8 cellular contexts compared by ENCODE assay signal in the genomic region with DNA sequence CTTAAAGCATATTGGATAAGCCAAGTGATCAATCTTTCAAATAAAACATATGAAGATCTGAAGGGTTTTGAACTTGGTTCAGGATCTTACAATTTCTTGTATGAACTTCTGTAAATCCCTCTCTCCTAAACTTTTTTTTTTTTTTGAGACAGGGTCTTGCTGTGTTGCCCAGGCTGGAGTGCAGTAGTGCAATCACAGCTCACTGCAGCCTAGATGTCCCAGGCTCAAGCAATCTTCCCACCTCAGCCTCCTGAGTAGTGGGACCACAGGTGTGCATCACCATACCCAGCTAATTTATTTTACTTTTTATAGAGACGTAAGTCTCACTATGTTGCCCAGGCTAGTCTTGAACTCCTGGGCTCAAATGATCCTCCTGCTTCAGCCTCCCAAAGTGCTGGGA. TPM values are rescaled to one million over a fixed set of nuclear protein-coding genes. Genes with fewer than 3 reads are reported as not detected.
DNase-seq lines count a peak whose midpoint lies in the region; ATAC-seq, FAIRE-seq and TF ChIP-seq lines count a peak whose summit lies in the region.
"Not testable (repeated sequence)": the region's sequence is repeated elsewhere in the genome, so short reads cannot be mapped to it uniquely, and the experiment has no call there.

No MANE protein-coding gene starts in this region.

- DNase-seq in ascending aorta (ENCODE audit: low spot score in 2 of 2); coronary artery (ENCODE audit: low spot score); HepG2 (ENCODE audit: low spot score); gastrocnemius medialis; suprapubic skin (ENCODE audit: low spot score in 2 of 2); tibial nerve (ENCODE audit: low spot score in 2 of 2); aorta: not testable (repeated sequence)

- not testable (repeated sequence) for H3K79me2 ChIP-seq in HepG2 (ENCODE audit: insufficient read depth, low read length)

- H3K4me1 ChIP-seq in ascending aorta, result peaks cover 0 to 39% of the 10 kb centered on the region in 2 donors
- peaks cover 14 to 41% (median 18%) of the 10 kb centered on the region in 3 donors for H3K4me1 ChIP-seq in gastroesophageal sphincter
- not testable (repeated sequence) for H3K4me1 ChIP-seq in HepG2 (ENCODE audit: insufficient read depth, low read length); suprapubic skin; aorta (ENCODE audit: control insufficient read depth in 1 of 2, insufficient read depth in 2 of 2, low read length in 2 of 2)
- peaks cover 25 to 42% of the 10 kb centered on the region in 2 donors for H3K4me1 ChIP-seq in gastrocnemius medialis
- peaks cover 0 to 27% (median 10%) of the 10 kb centered on the region in 4 donors for H3K4me1 ChIP-seq in tibial nerve

- in situ Hi-C loops in HepG2 (cut with HindIII; ENCODE audit: extremely low pct_ligation_motif_present, low pct_unique_long_range_greater_than_20kb); gastrocnemius medialis (cut with MboI; ENCODE audit: low sequenced_read_pairs in 4 of 4): not testable (repeated sequence)

- POLR2A ChIA-PET in HepG2 (lab: Yijun Ruan, JAX), result not testable (repeated sequence)

- not testable (repeated sequence) for TF ChIP-seq POLR2A in gastroesophageal sphincter (IDR thresholded peaks at IDR 0.05); HepG2 (IDR thresholded peaks at IDR 0.05; ENCODE audit: insufficient read depth in 1 of 2, low read depth in 2 of 2, low read length in 2 of 2); gastrocnemius medialis (IDR thresholded peaks at IDR 0.05); suprapubic skin (IDR thresholded peaks at IDR 0.05); tibial nerve (IDR thresholded peaks at IDR 0.05)

- not testable (repeated sequence) for FAIRE-seq in HepG2 (lab: Jason Lieb, UNC)

- H3K9ac ChIP-seq in HepG2 (ENCODE audit: insufficient read depth, low read depth, low read length), result not testable (repeated sequence)

- H3K9me3 ChIP-seq in ascending aorta; HepG2 (ENCODE audit: low read length); gastrocnemius medialis; suprapubic skin; aorta (ENCODE audit: control insufficient read depth, low read length): not testable (repeated sequence)
- H3K9me3 ChIP-seq in gastroesophageal sphincter (peaks cover 0 to 12% (median 0%) of the 10 kb centered on the region in 3 donors), tibial nerve (peaks cover 0 to 24% (median 2%) of the 10 kb centered on the region in 4 donors)

- H3K36me3 ChIP-seq in ascending aorta (peaks cover 3 to 12% of the 10 kb centered on the region in 2 donors), gastroesophageal sphincter (peaks cover 0 to 28% of the 10 kb centered on the region in 2 donors), HepG2 (replicated peaks in 1 of 2; ENCODE audit: control insufficient read depth in 1 of 2, insufficient read depth in 2 of 2, low read length in 2 of 2) (peaks cover 20 to 47% of the 10 kb centered on the region in 2 experiments), gastrocnemius medialis (peaks cover 0 to 12% of the 10 kb centered on the region in 2 donors), suprapubic skin (peaks cover 23% of the 10 kb centered on the region), tibial nerve (peaks cover under 1 to 39% (median 1%) of the 10 kb centered on the region in 3 donors)
- H3K36me3 ChIP-seq in aorta (ENCODE audit: control insufficient read depth in 1 of 2, insufficient read depth in 2 of 2, low read length in 1 of 2), result not testable (repeated sequence)

- not testable (repeated sequence) for H3K27me3 ChIP-seq in ascending aorta; gastroesophageal sphincter; HepG2 (ENCODE audit: control insufficient read depth in 1 of 2, insufficient read depth in 2 of 2, low read length in 2 of 2); gastrocnemius medialis; suprapubic skin; tibial nerve; aorta (ENCODE audit: control insufficient read depth in 1 of 2, insufficient read depth in 2 of 2, low read length in 1 of 2)

- H3K4me2 ChIP-seq in HepG2 (ENCODE audit: low read depth, low read length), result not testable (repeated sequence)

- not testable (repeated sequence) for H2AFZ ChIP-seq in HepG2 (ENCODE audit: low read length)

- intact Hi-C loops in ascending aorta (cut with DNase I), result loop anchor here (5.0 kb wide), 2 partner anchors 51 to 126 kb away; no protein-coding TSS in a partner anchor
- intact Hi-C loops in HepG2 (cut with micrococcal nuclease; ENCODE audit: unreplicated experiment); gastrocnemius medialis (cut with DNase I; ENCODE audit: low total_unique reads): not testable (repeated sequence)
- intact Hi-C loops in aorta (cut with DNase I), result loop anchor here in 1 of 2 donors (5.0 kb wide), 1 partner anchor 36 kb away; no protein-coding TSS in a partner anchor

- TF ChIP-seq CTCF in ascending aorta (IDR thresholded peaks at IDR 0.05); coronary artery (IDR thresholded peaks at IDR 0.05); gastroesophageal sphincter (IDR thresholded peaks at IDR 0.05); HepG2 (CRISPR knock-in tag; IDR thresholded peaks at IDR 0.05); gastrocnemius medialis (IDR thresholded peaks at IDR 0.05 in 4 of 5, conservative IDR thresholded peaks at IDR 0.05 in 1 of 5); suprapubic skin (IDR thresholded peaks at IDR 0.05); tibial nerve (IDR thresholded peaks at IDR 0.05): not testable (repeated sequence)

- TF ChIP-seq EP300 in gastroesophageal sphincter (IDR thresholded peaks at IDR 0.05); HepG2 (IDR thresholded peaks at IDR 0.05; ENCODE audit: low read depth in 2 of 2, low read length in 2 of 2); HepG2 (CRISPR knock-in tag; IDR thresholded peaks at IDR 0.05; ENCODE audit: borderline replicate concordance); suprapubic skin (IDR thresholded peaks at IDR 0.05); tibial nerve (IDR thresholded peaks at IDR 0.05): not testable (repeated sequence)

- H4K20me1 ChIP-seq in HepG2 (ENCODE audit: insufficient read depth, low read length), result not testable (repeated sequence)

- not testable (repeated sequence) for ATAC-seq in gastroesophageal sphincter; HepG2; gastrocnemius medialis; aorta (ENCODE audit: low FRiP score)

- CTCF ChIA-PET in HepG2 (lab: Yijun Ruan, JAX; ENCODE audit: low intra/inter-chr PET ratio, low total read pairs), result not testable (repeated sequence)

- WGBS in gastroesophageal sphincter (ENCODE audit: low coverage in 1 of 2), 2 donors, result 93 to 100% methylated on average over 1 of the region's 1 CpG
- 100% methylated on average over 1 of the region's 1 CpG for WGBS in HepG2 (ENCODE audit: low lambda C conversion rate)
- 95% methylated on average over 1 of the region's 1 CpG for WGBS in suprapubic skin
- 96 to 100% methylated on average over 1 of the region's 1 CpG for WGBS in tibial nerve, 2 donors
- 97 to 100% methylated on average over 1 of the region's 1 CpG for WGBS in aorta, 2 donors

- not testable (repeated sequence) for TF ChIP-seq RAD21 in HepG2 (CRISPR knock-in tag; IDR thresholded peaks at IDR 0.05)

- not testable (repeated sequence) for BruUV-seq in HepG2 (replicated peaks; lab: Mats Ljungman, UMichigan)

- H3K27ac ChIP-seq in ascending aorta (peak overlapping the region; percentile 85 to 88), coronary artery (peak overlapping the region; percentile 76 to 88), gastroesophageal sphincter (peak overlapping the region; percentile 68 to 83 (median 76)), gastrocnemius medialis (peak overlapping the region in 3 of 4 donors; percentile 42 to 63 (median 62)), suprapubic skin (peak overlapping the region; percentile 25), tibial nerve (peak overlapping the region; percentile 39 to 85 (median 77)), aorta (ENCODE audit: low read depth in 1 of 2, low read length in 2 of 2) (peak overlapping the region; percentile 57 to 77)
- not testable (repeated sequence) for H3K27ac ChIP-seq in HepG2 (ENCODE audit: extremely low read length, insufficient read depth, low read length)

- not testable (repeated sequence) for H3K4me3 ChIP-seq in ascending aorta; coronary artery; gastroesophageal sphincter; HepG2 (replicated peaks in 1 of 3; ENCODE audit: insufficient read depth in 1 of 3, low read depth in 2 of 3, low read length in 3 of 3); gastrocnemius medialis; suprapubic skin; tibial nerve; aorta (ENCODE audit: low read length in 2 of 2)

RNA-seq across cellular contexts. Expression of a gene that starts 46.5 kb away (rescaled TPM):
- 5.7 TPM for total RNA-seq in ascending aorta
- 10 to 100 TPM; 12.8 to 16.2 (median 14.6) TPM for total RNA-seq in gastroesophageal sphincter
- 66.9 and 95.1 TPM in 2 replicates for total RNA-seq in HepG2 (2016; rRNA removed; fragmentation: Illumina TruSeq; extraction: Trizol)
- 7.5 and 9.0 TPM in 2 replicates for total RNA-seq in HepG2 (2016; cell fraction: cytosol; rRNA removed; fragmentation: Illumina TruSeq; extraction: Trizol; ENCODE audit: low read depth)
- total RNA-seq in HepG2 (2016; cell fraction: insoluble cytoplasmic fraction; rRNA removed; fragmentation: Illumina TruSeq; extraction: Trizol), result 68.6 and 90.2 TPM in 2 replicates
- total RNA-seq in HepG2 (2016; cell fraction: membrane; rRNA removed; fragmentation: Illumina TruSeq; extraction: Trizol), result 13.8 and 18.1 TPM in 2 replicates
- total RNA-seq in HepG2 (2016; cell fraction: nucleus; rRNA removed; fragmentation: Illumina TruSeq; extraction: Trizol), result 67.2 and 79.2 TPM in 2 replicates
- 5.7 and 7.3 TPM in 2 replicates for polyA plus RNA-seq in HepG2 (2011; rRNA removed)
- polyA plus RNA-seq in HepG2 (2011; cell fraction: cytosol; rRNA removed), result 1.7 and 2.7 TPM in 2 replicates
- 2.5 and 5.8 TPM in 2 replicates for polyA plus RNA-seq in HepG2 (2011; cell fraction: nucleus; rRNA removed)
- 34.6 and 44.9 TPM in 2 replicates for polyA plus RNA-seq in HepG2 (2012)
- polyA plus RNA-seq in HepG2 (2016; cell fraction: cytosol; fragmentation: Illumina TruSeq; extraction: Trizol; ENCODE audit: low read depth), result 1.00 and 1.2 TPM in 2 replicates
- 69.7 and 73.1 TPM in 2 replicates for polyA plus RNA-seq in HepG2 (2016; cell fraction: insoluble cytoplasmic fraction; fragmentation: Illumina TruSeq; extraction: Trizol; ENCODE audit: low read depth)
- 3.0 and 3.7 TPM in 2 replicates for polyA plus RNA-seq in HepG2 (2016; cell fraction: membrane; fragmentation: Illumina TruSeq; extraction: Trizol; ENCODE audit: low read depth)
- polyA plus RNA-seq in HepG2 (2016; cell fraction: nucleus; fragmentation: Illumina TruSeq; extraction: Trizol; ENCODE audit: insufficient read depth, low read depth), result 61.2 and 66.0 TPM in 2 replicates
- polyA minus RNA-seq in HepG2 (2011; rRNA and poly(A)+ RNA removed; ENCODE audit: low replicate concordance), result 0.32 and 0.37 TPM in 2 replicates
- polyA minus RNA-seq in HepG2 (2011; cell fraction: cytosol; rRNA and poly(A)+ RNA removed), result 10.5 and 11.4 TPM in 2 replicates
- polyA minus RNA-seq in HepG2 (2011; cell fraction: nucleus; rRNA and poly(A)+ RNA removed), result 47.6 and 49.1 TPM in 2 replicates
- 10 to 100 TPM in 3 of 4 donors, 1 to 10 TPM in 1; 8.6 to 12.2 (median 10.8) TPM for total RNA-seq in gastrocnemius medialis
- 10 to 100 TPM in 3 of 4 donors, 1 to 10 TPM in 1; 9.0 to 20.4 (median 10.9) TPM for total RNA-seq in suprapubic skin
- 10 to 100 TPM; 14.9 to 28.0 (median 16.5) TPM for total RNA-seq in tibial nerve
- total RNA-seq in aorta, result 10 to 100 TPM; 14.3 to 18.2 TPM
- polyA plus RNA-seq in aorta, result 10 to 100 TPM in 1 of 2 donors, 1 to 10 TPM in 1; 6.8 to 14.4 TPM

RNA-seq across cellular contexts. Expression of a gene that starts 46.6 kb away (rescaled TPM):
- 84.3 TPM for total RNA-seq in ascending aorta
- total RNA-seq in gastroesophageal sphincter, result 10 to 100 TPM; 11.3 to 38.8 (median 13.8) TPM
- total RNA-seq in HepG2 (2016; rRNA removed; fragmentation: Illumina TruSeq; extraction: Trizol), result 66.7 and 86.0 TPM in 2 replicates
- total RNA-seq in HepG2 (2016; cell fraction: cytosol; rRNA removed; fragmentation: Illumina TruSeq; extraction: Trizol; ENCODE audit: low read depth), result 30.8 and 32.0 TPM in 2 replicates
- total RNA-seq in HepG2 (2016; cell fraction: insoluble cytoplasmic fraction; rRNA removed; fragmentation: Illumina TruSeq; extraction: Trizol), result 74.9 and 86.0 TPM in 2 replicates
- 50.4 and 54.3 TPM in 2 replicates for total RNA-seq in HepG2 (2016; cell fraction: membrane; rRNA removed; fragmentation: Illumina TruSeq; extraction: Trizol)
- total RNA-seq in HepG2 (2016; cell fraction: nucleus; rRNA removed; fragmentation: Illumina TruSeq; extraction: Trizol), result 91.1 and 92.0 TPM in 2 replicates
- 18.7 and 23.1 TPM in 2 replicates for polyA plus RNA-seq in HepG2 (2011; rRNA removed)
- 10.1 and 15.3 TPM in 2 replicates for polyA plus RNA-seq in HepG2 (2011; cell fraction: cytosol; rRNA removed)
- 20.9 and 31.1 TPM in 2 replicates for polyA plus RNA-seq in HepG2 (2011; cell fraction: nucleus; rRNA removed)
- polyA plus RNA-seq in HepG2 (2012), result 27.5 and 36.0 TPM in 2 replicates
- 19.8 and 21.6 TPM in 2 replicates for polyA plus RNA-seq in HepG2 (2016; cell fraction: cytosol; fragmentation: Illumina TruSeq; extraction: Trizol; ENCODE audit: low read depth)
- polyA plus RNA-seq in HepG2 (2016; cell fraction: insoluble cytoplasmic fraction; fragmentation: Illumina TruSeq; extraction: Trizol; ENCODE audit: low read depth), result 63.1 and 68.5 TPM in 2 replicates
- 22.7 and 26.9 TPM in 2 replicates for polyA plus RNA-seq in HepG2 (2016; cell fraction: membrane; fragmentation: Illumina TruSeq; extraction: Trizol; ENCODE audit: low read depth)
- polyA plus RNA-seq in HepG2 (2016; cell fraction: nucleus; fragmentation: Illumina TruSeq; extraction: Trizol; ENCODE audit: insufficient read depth, low read depth), result 87.8 and 109 TPM in 2 replicates
- polyA minus RNA-seq in HepG2 (2011; rRNA and poly(A)+ RNA removed; ENCODE audit: low replicate concordance), result 4.9 and 6.3 TPM in 2 replicates
- 8.4 and 9.1 TPM in 2 replicates for polyA minus RNA-seq in HepG2 (2011; cell fraction: cytosol; rRNA and poly(A)+ RNA removed)
- 107 and 108 TPM in 2 replicates for polyA minus RNA-seq in HepG2 (2011; cell fraction: nucleus; rRNA and poly(A)+ RNA removed)
- 10 to 100 TPM; 14.5 to 33.6 (median 16.8) TPM for total RNA-seq in gastrocnemius medialis
- 10 to 100 TPM in 3 of 4 donors, 1 to 10 TPM in 1; 5.3 to 47.9 (median 20.1) TPM for total RNA-seq in suprapubic skin
- 10 to 100 TPM; 11.2 to 32.1 (median 21.2) TPM for total RNA-seq in tibial nerve
- total RNA-seq in aorta, result 10 to 100 TPM; 24.3 to 27.0 TPM
- polyA plus RNA-seq in aorta, result 10 to 100 TPM; 23.5 to 25.7 TPM
